In genomic region chr2:230226090-230226551, GRCh38 we compare ENCODE assay signal across 8 cellular contexts. TPM values are rescaled to one million over a fixed set of nuclear protein-coding genes. Genes with fewer than 3 reads are reported as not detected.
DNase-seq lines count a peak whose midpoint lies in the region; ATAC-seq, FAIRE-seq and TF ChIP-seq lines count a peak whose summit lies in the region.

No MANE protein-coding gene starts in this region.

- H3K79me2 ChIP-seq in DOHH2 (ENCODE audit: control insufficient read depth, low read length) = no peaks in the 10 kb centered on the region

- 0 out of 2 replicates have a peak, but pooled peaks cover 6% of the 10 kb centered on the region for H3F3A ChIP-seq in DOHH2 (ENCODE audit: control insufficient read depth, insufficient read depth)

- H3K4me1 ChIP-seq in DOHH2 (ENCODE audit: control insufficient read depth, low read length) = peaks cover 60% of the 10 kb centered on the region

- H3K36me3 ChIP-seq in DOHH2 (ENCODE audit: control insufficient read depth, low read length) (no peaks in the 10 kb centered on the region), bronchial epithelial cell (ENCODE audit: control insufficient read depth, insufficient read depth, low read length) (no peaks in the 10 kb centered on the region), brain microvascular endothelial cell (replicated peaks) (no peaks in the 10 kb centered on the region)

- peak overlapping the region; percentile 43 for H3K4me3 ChIP-seq in DOHH2 (ENCODE audit: low read length)
- H3K4me3 ChIP-seq in bronchial epithelial cell (ENCODE audit: low read depth, low read length) = no peak overlapping the region
- no peak overlapping the region for H3K4me3 ChIP-seq in brain microvascular endothelial cell (ENCODE audit: low read depth, low read length)

- H3K27ac ChIP-seq in DOHH2 (ENCODE audit: low read depth, low read length) (peak overlapping the region; percentile 52), brain microvascular endothelial cell (no peak overlapping the region)

- peaks cover 9% of the 10 kb centered on the region; the same call in 1 of the 2 replicates for H3K9me3 ChIP-seq in DOHH2 (ENCODE audit: control insufficient read depth, insufficient read depth, low read length)

- peak overlapping the region; percentile 64 for H3K4me2 ChIP-seq in DOHH2 (ENCODE audit: low read length)

- no peak for DNase-seq in bronchial epithelial cell (ENCODE audit: low read depth)
- no peak for DNase-seq in AML-193 (lab: John Stamatoyannopoulos, UW)
- no peak for DNase-seq in brain microvascular endothelial cell
- DNase-seq in D341Med (ENCODE audit: low spot score) = no peak
- no peak for DNase-seq in KG1 (lab: John Stamatoyannopoulos, UW)

- no peaks in the 10 kb centered on the region for H3K27me3 ChIP-seq in DOHH2 (ENCODE audit: control insufficient read depth, low read length)
- no peaks in the 10 kb centered on the region for H3K27me3 ChIP-seq in bronchial epithelial cell (ENCODE audit: control insufficient read depth, insufficient read depth, low read length)
- no peaks in the 10 kb centered on the region for H3K27me3 ChIP-seq in brain microvascular endothelial cell (replicated peaks)

- peak; percentile 32 for FAIRE-seq in bronchial epithelial cell (lab: Jason Lieb, UNC)

- H4K20me1 ChIP-seq in DOHH2 (ENCODE audit: control insufficient read depth, insufficient read depth, low read depth, low read length) = no peaks in the 10 kb centered on the region

- in situ Hi-C loops in brain microvascular endothelial cell (cut with HindIII; ENCODE audit: low pct_ligation_motif_present, low sequenced_read_pairs) = no loop called here

- TF ChIP-seq CTCF in DOHH2 (IDR thresholded peaks at IDR 0.05; ENCODE audit: low read depth, low read length, poor library complexity, severe bottlenecking) (no peak), bronchial epithelial cell (IDR thresholded peaks at IDR 0.05; ENCODE audit: insufficient read depth, low read length, severe bottlenecking) (no peak), brain microvascular endothelial cell (IDR thresholded peaks at IDR 0.05; ENCODE audit: low read depth, low read length, missing control alignments) (no peak)

- ATAC-seq in GM21367 (IDR thresholded peaks at IDR 0.05; ENCODE audit: unreplicated experiment) (peak; percentile 64), HG03460 (IDR thresholded peaks at IDR 0.05; ENCODE audit: unreplicated experiment) (peak; percentile 78)

- no peaks in the 10 kb centered on the region for H3K9me2 ChIP-seq in DOHH2 (replicated peaks; ENCODE audit: control insufficient read depth, low read length)

RNA-seq across cellular contexts. Expression of gene SP140, which starts 0.6 kb away (rescaled TPM):
- not detected in 2 replicates for total RNA-seq in bronchial epithelial cell

RNA-seq across cellular contexts. Expression of gene SP110, which starts 6.3 kb away (rescaled TPM):
- 0.53 and 1.4 TPM in 2 replicates for total RNA-seq in bronchial epithelial cell
